ENCODE assay signal across 17 cellular contexts in the genomic region with DNA sequence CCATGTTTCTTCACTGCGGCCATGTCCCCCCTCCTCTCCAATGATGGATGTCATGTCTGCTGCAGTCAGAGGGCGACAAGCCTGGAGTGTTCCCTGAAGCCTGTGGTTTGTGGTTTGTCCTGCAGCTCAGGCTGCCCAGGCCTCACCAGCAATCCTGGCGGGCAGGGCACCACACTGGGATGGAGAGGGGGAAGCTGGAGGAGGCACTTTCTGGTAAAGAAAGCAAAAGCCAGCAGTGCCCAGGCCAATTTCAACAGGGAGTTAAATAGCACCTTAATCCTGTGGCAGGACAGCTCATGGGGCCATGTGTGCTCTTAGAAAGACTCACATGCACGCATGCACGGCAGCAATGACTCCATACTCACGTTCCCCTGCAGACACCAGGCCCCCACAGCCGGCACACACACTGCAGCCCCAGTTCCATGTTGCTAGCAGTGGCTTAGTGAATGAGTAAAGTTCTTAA.
DNase-seq lines count a peak whose midpoint lies in the region; ATAC-seq and TF ChIP-seq lines count a peak whose summit lies in the region.
"Had no signal": no experiment of that assay in that cellular context is flagged by ENCODE, and none has a peak within 500 bp of the region (broad histone marks: within the 10 kb centered on the region; RNA-seq: fewer than 3 reads in every experiment).

No MANE protein-coding gene starts in this region.

- no peak for ATAC-seq in GM19324 (IDR thresholded peaks at IDR 0.05; ENCODE audit: low FRiP score, unreplicated experiment)
- ATAC-seq: activated T-cell treated with anti-CD3 and anti-CD28 coated beads, Interleukin-2, amount 50 U/mL, for 72 hours; GM12878 had no signal

- no peak for TF ChIP-seq POLR2A in tibial nerve (IDR thresholded peaks at IDR 0.05)

- peak overlapping the region; percentile 8 for H3K27ac ChIP-seq in caudate nucleus (ENCODE audit: low read depth, low read length)
- peak overlapping the region; percentile 13 to 89 (median 62) for H3K27ac ChIP-seq in tibial nerve
- H3K27ac ChIP-seq: neutrophil had no signal

- no peak overlapping the region for H3K4me3 ChIP-seq in tibial nerve
- H3K4me3 ChIP-seq: GM12878 had no signal

- WGBS in tibial nerve, 2 donors, result 69 to 76% methylated on average over 7 of the region's 7 CpGs

- peaks cover 0 to 55% (median 13%) of the 10 kb centered on the region in 4 donors for H3K4me1 ChIP-seq in tibial nerve

- no peak for TF ChIP-seq CTCF in tibial nerve (IDR thresholded peaks at IDR 0.05)

- DNase-seq in RPMI7951 (ENCODE audit: low read depth) (peak; percentile 90), caudate nucleus (lab: John Stamatoyannopoulos, UW) (no peak), myocyte (ENCODE audit: low read depth) (peak; percentile 94), tibial nerve (ENCODE audit: low spot score in 2 of 2) (no peak), NOMO-1 treated with DMSO at 0.1 percent for 48 hours (lab: John Stamatoyannopoulos, UW; ENCODE audit: unreplicated experiment) (no peak), HPDE6-E6E7 (ENCODE audit: extremely low spot score) (no peak)
- DNase-seq: activated CD4-positive, alpha-beta T cell treated with anti-CD3 and anti-CD28 coated beads, Interleukin-2, amount 50 U/mL, for 1 hour; activated T-cell treated with anti-CD3 and anti-CD28 coated beads, Interleukin-2, amount 50 U/mL, for 72 hours; CD4-positive, alpha-beta T cell; cortex of kidney; EL; NCI-H774; stimulated activated CD4-positive, alpha-beta T cell treated with anti-CD3 and anti-CD28 coated beads, Interleukin-12 subunit alpha, Interleukin-12 subunit beta, amount 100 ng/mL, for 4 hours; T-helper 9 cell had no signal

- H3K36me3 ChIP-seq in tibial nerve, result peaks cover 0 to 34% (median 0%) of the 10 kb centered on the region in 3 donors
- H3K36me3 ChIP-seq: neutrophil had no signal

- no peaks in the 10 kb centered on the region for H3K27me3 ChIP-seq in tibial nerve
- H3K27me3 ChIP-seq: neutrophil had no signal

- no peaks in the 10 kb centered on the region for H3K9me3 ChIP-seq in tibial nerve
- H3K9me3 ChIP-seq: neutrophil had no signal

- no peak for TF ChIP-seq EP300 in tibial nerve (IDR thresholded peaks at IDR 0.05)

Comparison
In these comparisons a context has a peak if more than half of its experiments do, and no peak if none do; other contexts are left out.
1. DNase-seq: peak in RPMI7951 (single experiment) and myocyte (single experiment); none in caudate nucleus (0 of 61), tibial nerve (0 of 2), NOMO-1 treated with DMSO at 0.1 percent for 48 hours (single experiment) and HPDE6-E6E7 (single experiment).